22 cellular contexts compared by ENCODE assay signal in genomic region chr1:245211035-245211749, GRCh38. TPM values are rescaled to one million over a fixed set of nuclear protein-coding genes. Genes with fewer than 3 reads are reported as not detected.
"Had no signal": no experiment of that assay in that cellular context is flagged by ENCODE, and none has a peak within 500 bp of the region (broad histone marks: within the 10 kb centered on the region; RNA-seq: fewer than 3 reads in every experiment).

No MANE protein-coding gene starts in this region.

- H3K4me3 ChIP-seq: adrenal gland had no signal

- DNase-seq: activated CD4-positive, alpha-beta T cell treated with anti-CD3 and anti-CD28 coated beads for 48 hours; activated CD4-positive, alpha-beta T cell treated with anti-CD3 and anti-CD28 coated beads, Interleukin-2, amount 50 U/mL, for 4 hours; activated CD4-positive, CD25-positive, alpha-beta regulatory T cell treated with anti-CD3 and anti-CD28 coated beads, Interleukin-2, amount 50 U/mL, for 72 hours; activated CD8-positive, alpha-beta memory T cell treated with anti-CD3 and anti-CD28 coated beads, Interleukin-2, amount 50 U/mL, for 48 hours; activated CD8-positive, alpha-beta T cell treated with anti-CD3 and anti-CD28 coated beads, Interleukin-2, amount 10 ng/mL, durations not matched to agents 7 days and 5 days; activated naive CD4-positive, alpha-beta T cell treated with anti-CD3 and anti-CD28 coated beads, Interleukin-2, amount 50 U/mL, for 16 hours; activated naive CD8-positive, alpha-beta T cell treated with anti-CD3 and anti-CD28 coated beads, Interleukin-2, amount 10 ng/mL, durations not matched to agents 7 days and 5 days; activated T-cell treated with anti-CD3 and anti-CD28 coated beads, Interleukin-2, amount 50 U/mL, for 1 hour; adrenal gland; anterior cingulate cortex; central memory CD4-positive, alpha-beta T cell; KG1; NCI-H1048; NCI-H146; NCI-H1930; NCI-H2171; NCI-H2227 treated with DMSO at 0.1 percent for 48 hours; NCI-H82; Right ventricle myocardium superior; RPMI8226 had no signal

- H3K36me3 ChIP-seq: adrenal gland had no signal

- H3K4me1 ChIP-seq: adrenal gland had no signal

- H3K4me3 Mint-ChIP-seq: activated CD8-positive, alpha-beta T cell treated with anti-CD3 and anti-CD28 coated beads, Interleukin-2, amount 10 ng/mL, durations not matched to agents 7 days and 5 days; activated naive CD8-positive, alpha-beta T cell treated with anti-CD3 and anti-CD28 coated beads, Interleukin-2, amount 10 ng/mL, durations not matched to agents 7 days and 5 days; T-helper 1 cell treated with Interleukin-12 subunit alpha and Interleukin-12 subunit beta and Interleukin-4 antibody, amounts not matched to agents 30 μg/mL and 1 μg/mL, for 36 hours had no signal

- H3K27ac ChIP-seq: adrenal gland had no signal

- H3K27me3 ChIP-seq: adrenal gland had no signal

- H3K36me3 Mint-ChIP-seq: activated naive CD8-positive, alpha-beta T cell treated with anti-CD3 and anti-CD28 coated beads, Interleukin-2, amount 10 ng/mL, durations not matched to agents 7 days and 5 days had no signal

- H3K27ac Mint-ChIP-seq: activated CD8-positive, alpha-beta T cell treated with anti-CD3 and anti-CD28 coated beads, Interleukin-2, amount 10 ng/mL, durations not matched to agents 7 days and 5 days; activated naive CD8-positive, alpha-beta T cell treated with anti-CD3 and anti-CD28 coated beads, Interleukin-2, amount 10 ng/mL, durations not matched to agents 7 days and 5 days; T-helper 1 cell treated with Interleukin-12 subunit alpha and Interleukin-12 subunit beta and Interleukin-4 antibody, amounts not matched to agents 30 μg/mL and 1 μg/mL, for 36 hours had no signal

- ATAC-seq: activated CD8-positive, alpha-beta T cell treated with anti-CD3 and anti-CD28 coated beads, Interleukin-2, amount 10 ng/mL, durations not matched to agents 7 days and 5 days had no signal

- H3K4me1 Mint-ChIP-seq: activated naive CD8-positive, alpha-beta T cell treated with anti-CD3 and anti-CD28 coated beads, Interleukin-2, amount 10 ng/mL, durations not matched to agents 7 days and 5 days had no signal

RNA-seq across cellular contexts. Expression of gene KIF26B, which starts 56.4 kb away (rescaled TPM):
- total RNA-seq: OCI-LY7 had no signal
